14 cellular contexts compared by ENCODE assay signal in the genomic region with DNA sequence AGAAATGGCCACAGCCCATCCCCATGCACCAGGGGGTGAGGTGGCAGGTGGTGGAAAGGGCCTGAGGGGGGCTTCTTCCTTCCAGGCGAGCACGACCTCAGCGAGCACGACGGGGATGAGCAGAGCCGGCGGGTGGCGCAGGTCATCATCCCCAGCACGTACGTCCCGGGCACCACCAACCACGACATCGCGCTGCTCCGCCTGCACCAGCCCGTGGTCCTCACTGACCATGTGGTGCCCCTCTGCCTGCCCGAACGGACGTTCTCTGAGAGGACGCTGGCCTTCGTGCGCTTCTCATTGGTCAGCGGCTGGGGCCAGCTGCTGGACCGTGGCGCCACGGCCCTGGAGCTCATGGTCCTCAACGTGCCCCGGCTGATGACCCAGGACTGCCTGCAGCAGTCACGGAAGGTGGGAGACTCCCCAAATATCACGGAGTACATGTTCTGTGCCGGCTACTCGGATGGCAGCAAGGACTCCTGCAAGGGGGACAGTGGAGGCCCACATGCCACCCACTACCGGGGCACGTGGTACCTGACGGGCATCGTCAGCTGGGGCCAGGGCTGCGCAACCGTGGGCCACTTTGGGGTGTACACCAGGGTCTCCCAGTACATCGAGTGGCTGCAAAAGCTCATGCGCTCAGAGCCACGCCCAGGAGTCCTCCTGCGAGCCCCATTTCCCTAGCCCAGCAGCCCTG. TPM values are rescaled to one million over a fixed set of nuclear protein-coding genes. Genes with fewer than 3 reads are reported as not detected.
DNase-seq lines count a peak whose midpoint lies in the region; ATAC-seq lines count a peak whose summit lies in the region.
"Had no signal": no experiment of that assay in that cellular context is flagged by ENCODE, and none has a peak within 500 bp of the region (broad histone marks: within the 10 kb centered on the region; RNA-seq: fewer than 3 reads in every experiment).

No MANE protein-coding gene starts in this region.

- no peak for ATAC-seq in left cardiac atrium
- ATAC-seq in left lobe of liver: no peak
- ATAC-seq in HG02798 (IDR thresholded peaks at IDR 0.05; ENCODE audit: poor library complexity, unreplicated experiment): no peak
- ATAC-seq in HG02759 (IDR thresholded peaks at IDR 0.05; ENCODE audit: unreplicated experiment): no peak
- ATAC-seq in GM21381 (IDR thresholded peaks at IDR 0.05; ENCODE audit: unreplicated experiment): no peak
- no peak for ATAC-seq in GM21360 (IDR thresholded peaks at IDR 0.05; ENCODE audit: unreplicated experiment)
- ATAC-seq: A549 had no signal

- intact Hi-C loops in left cardiac atrium (cut with DNase I): no loop called here
- intact Hi-C loops in cardiac septum (cut with DNase I): no loop called here
- intact Hi-C loops in posterior vena cava (cut with DNase I): no loop called here

- DNase-seq in left cardiac atrium (peak; percentile 17), cardiac septum (ENCODE audit: low spot score) (no peak), left lobe of liver (ENCODE audit: low spot score) (peak; percentile 44), posterior vena cava (ENCODE audit: low spot score) (peak; percentile 73)
- DNase-seq: DMS53, NCI-H1092, NCI-H2227 treated with DMSO at 0.1 percent for 48 hours, NCI-H526 had no signal

RNA-seq across cellular contexts. Expression of a gene that starts 4.1 kb away (rescaled TPM):
- total RNA-seq in left cardiac atrium (10 to 100 TPM; 17.5 to 19.6 TPM), cardiac septum (13.7 TPM), left lobe of liver (124 TPM), posterior vena cava (10 to 100 TPM; 19.8 to 48.4 TPM)
- total RNA-seq: MCF 10A had no signal

RNA-seq across cellular contexts. Expression of a gene that starts 12.9 kb away (rescaled TPM):
- total RNA-seq in left cardiac atrium: under 1 TPM; 0.16 to 0.29 TPM
- 0.46 TPM for total RNA-seq in cardiac septum
- total RNA-seq in left lobe of liver: 99.6 TPM
- under 1 TPM in 1 of 2 donors, not detected in 1; 0.10 TPM for total RNA-seq in posterior vena cava
- total RNA-seq: MCF 10A had no signal

RNA-seq across cellular contexts. Expression of a gene that starts 40.0 kb away (rescaled TPM):
- total RNA-seq in left cardiac atrium (not detected), cardiac septum (not detected), left lobe of liver (50.2 TPM), posterior vena cava (not detected)
- total RNA-seq: MCF 10A had no signal

Comparison
In these comparisons a context has a peak if more than half of its experiments do, and no peak if none do; other contexts are left out.
1. RNA of a gene that starts 12.9 kb away (total RNA-seq): 99.6 TPM in left lobe of liver (single experiment); 0.46 TPM in cardiac septum (single experiment), 0.16 to 0.29 TPM in left cardiac atrium and 0.10 TPM in posterior vena cava; every median in the first group is over 10 times any median in the second.
2. RNA of a gene that starts 40.0 kb away (total RNA-seq): 50.2 TPM in left lobe of liver (single experiment); not detected in cardiac septum (single experiment), not detected in left cardiac atrium and not detected in posterior vena cava; every median in the first group is over 10 times any median in the second.